Comparison of ENCODE assay signal across 1 cellular context in the genomic region with DNA sequence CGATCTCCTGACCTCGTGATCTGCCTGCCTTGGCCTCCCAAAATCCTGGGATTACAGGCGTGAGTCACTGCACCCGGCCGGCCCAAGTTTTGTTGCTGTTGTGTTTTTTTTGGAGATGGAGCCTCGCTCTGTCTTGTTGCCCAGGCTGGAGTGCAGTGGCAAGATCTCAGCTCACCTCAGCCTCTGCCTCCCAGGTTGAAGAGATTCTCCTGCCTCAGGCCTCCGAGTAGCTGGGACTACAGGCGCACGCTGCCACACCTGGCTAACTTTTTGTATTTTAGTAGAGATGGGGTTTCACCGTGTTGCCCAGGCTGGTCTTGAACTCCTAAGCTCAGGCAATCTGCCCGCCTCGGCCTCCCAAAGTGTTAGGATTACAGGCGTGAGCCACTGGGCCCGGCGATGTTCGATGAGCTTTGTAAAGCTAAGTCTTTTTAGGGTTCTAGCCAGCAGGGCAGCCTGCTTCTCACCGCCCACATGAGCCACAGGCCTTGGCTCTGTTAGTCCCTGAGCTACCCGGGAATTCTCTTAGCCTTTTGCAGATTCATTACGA. TPM values are rescaled to one million over a fixed set of nuclear protein-coding genes. Genes with fewer than 3 reads are reported as not detected.
"Had no signal": no experiment of that assay in that cellular context is flagged by ENCODE, and none has a peak within 500 bp of the region (broad histone marks: within the 10 kb centered on the region; RNA-seq: fewer than 3 reads in every experiment).

No MANE protein-coding gene starts in this region.

RNA-seq across cellular contexts. Expression of a gene that starts 12.9 kb away (rescaled TPM):
- total RNA-seq: MCF 10A had no signal
